Comparison of ENCODE assay signal across 26 cellular contexts in the genomic region with DNA sequence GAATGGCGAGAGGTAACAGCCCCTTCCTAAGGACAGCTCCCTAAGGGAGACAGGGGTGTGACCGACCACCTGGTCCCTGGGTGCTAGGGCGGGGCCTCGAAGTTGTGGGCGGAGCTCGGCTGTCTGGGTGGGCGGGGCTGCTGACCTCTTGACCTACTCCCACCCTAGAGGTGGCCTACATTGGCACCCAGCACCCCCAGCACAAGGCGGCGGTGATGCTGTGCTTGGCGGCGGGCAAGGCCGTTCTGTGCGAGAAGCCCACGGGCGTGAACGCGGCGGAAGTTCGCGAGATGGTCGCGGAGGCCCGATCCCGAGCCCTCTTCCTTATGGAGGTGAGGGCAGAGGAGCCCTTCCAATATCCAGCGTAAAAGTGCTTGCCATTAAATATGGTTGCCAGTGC. TPM values are rescaled to one million over a fixed set of nuclear protein-coding genes. Genes with fewer than 3 reads are reported as not detected.
DNase-seq lines count a peak whose midpoint lies in the region; ATAC-seq, FAIRE-seq and TF ChIP-seq lines count a peak whose summit lies in the region.
"Had no signal": no experiment of that assay in that cellular context is flagged by ENCODE, and none has a peak within 500 bp of the region (broad histone marks: within the 10 kb centered on the region; RNA-seq: fewer than 3 reads in every experiment).

No MANE protein-coding gene starts in this region.

- ATAC-seq in GM21423 (IDR thresholded peaks at IDR 0.05; ENCODE audit: unreplicated experiment) (no peak), HG03108 (IDR thresholded peaks at IDR 0.05; ENCODE audit: unreplicated experiment) (no peak)
- ATAC-seq: A549, GM12878, GM23338 had no signal

- POLR2A ChIA-PET in HEK293 (lab: Yijun Ruan, JAX) = interaction anchor here (0.7 kb wide), 2 partner anchors 99 to 640 kb away, joined by 3 read pairs; no protein-coding TSS in a partner anchor

- H2AFZ ChIP-seq in osteoblast (ENCODE audit: low read length) = no peak overlapping the region
- H2AFZ ChIP-seq: GM23338 had no signal

- intact Hi-C loops in kidney (cut with DNase I) = no loop called here

- H3K27me3 ChIP-seq in osteoblast (ENCODE audit: insufficient read depth, low read length) = peaks cover 4% of the 10 kb centered on the region

- H3K4me1 ChIP-seq in HEK293 (ENCODE audit: control insufficient read depth, insufficient read depth, low read length) = peaks cover 3% of the 10 kb centered on the region; the same call in 1 of the 2 replicates
- H3K4me1 ChIP-seq in kidney (ENCODE audit: control insufficient read depth in 1 of 2, insufficient read depth in 1 of 2, low read depth in 1 of 2, low read length in 2 of 2) = peaks cover 0 to 5% of the 10 kb centered on the region in 2 donors
- no peaks in the 10 kb centered on the region for H3K4me1 ChIP-seq in osteoblast (ENCODE audit: insufficient read depth, low read length)
- H3K4me1 ChIP-seq: BE2C had no signal

- CTCF ChIA-PET in HEK293 (lab: Yijun Ruan, JAX) = interaction anchor here (0.5 to 1.0 kb wide), 3 partner anchors 93 to 606 kb away, joined by 3 to 4 read pairs (median 3); no protein-coding TSS in a partner anchor

- H3K4me3 ChIP-seq in HEK293 (ENCODE audit: low read depth, low read length) (no peak overlapping the region), kidney (ENCODE audit: low read length in 2 of 2) (no peak overlapping the region), osteoblast (ENCODE audit: insufficient read depth, low read length) (no peak overlapping the region)
- H3K4me3 ChIP-seq: A549; BLaER1 treated with 17β-estradiol and CSF1 and Interleukin-3, amounts not matched to agents 10 nM and 100 nM; GM12878; GM23338; HAP-1 had no signal

- H3K9ac ChIP-seq in kidney (ENCODE audit: low read length in 2 of 2) = no peak overlapping the region
- H3K9ac ChIP-seq: BLaER1 treated with 17β-estradiol and CSF1 and Interleukin-3, amounts not matched to agents 10 nM and 100 nM had no signal

- no peak overlapping the region for H3K27ac ChIP-seq in HEK293 (ENCODE audit: extremely low read depth, low read depth, low read length)
- no peak overlapping the region for H3K27ac ChIP-seq in kidney (ENCODE audit: low read depth in 2 of 2, low read length in 2 of 2)
- no peak overlapping the region for H3K27ac ChIP-seq in osteoblast (ENCODE audit: low read depth, low read length)
- H3K27ac ChIP-seq: A549; BLaER1 treated with 17β-estradiol and CSF1 and Interleukin-3, amounts not matched to agents 10 nM and 100 nM had no signal

- H4K20me1 ChIP-seq in osteoblast (ENCODE audit: insufficient read depth, low read length) = no peaks in the 10 kb centered on the region
- H4K20me1 ChIP-seq: BLaER1 treated with 17β-estradiol and CSF1 and Interleukin-3, amounts not matched to agents 10 nM and 100 nM had no signal

- DNase-seq in GM13977 (ENCODE audit: low spot score) (peak; percentile 13), kidney (peak; percentile 75), osteoblast (ENCODE audit: insufficient read length, low spot score, missing footprints) (peak; percentile 23), middle frontal gyrus (ENCODE audit: extremely low spot score, low spot score) (no peak)
- DNase-seq: 8988T; ACHN; AML-193; BE2C; CD4-positive, alpha-beta T cell; CD8-positive, alpha-beta memory T cell; DMS 273 treated with DMSO at 0.1 percent for 48 hours; DMS79; EL; GDM1 had no signal

- H3K4me2 ChIP-seq in osteoblast (ENCODE audit: insufficient read depth, low read length) = no peak overlapping the region
- H3K4me2 ChIP-seq: A549; BLaER1 treated with 17β-estradiol and CSF1 and Interleukin-3, amounts not matched to agents 10 nM and 100 nM; GM23338 had no signal

- FAIRE-seq in kidney (lab: Jason Lieb, UNC) = no peak
- FAIRE-seq: A549, D721Med, GM12878, GM18507 had no signal

- TF ChIP-seq CTCF in GM13977 (IDR thresholded peaks at IDR 0.05; ENCODE audit: extremely low read depth, insufficient read depth, missing control alignments) (no peak), HEK293 (tag by site-specific recombination; IDR thresholded peaks at IDR 0.05) (no peak), kidney (IDR thresholded peaks at IDR 0.05; ENCODE audit: borderline replicate concordance, extremely low read depth, insufficient read depth) (no peak), osteoblast (IDR thresholded peaks at IDR 0.05; ENCODE audit: extremely low read depth, low read depth, low read length) (no peak)

- H3K79me2 ChIP-seq in osteoblast (ENCODE audit: insufficient read depth, low read length) = no peaks in the 10 kb centered on the region

- H3K36me3 ChIP-seq in HEK293 (ENCODE audit: control insufficient read depth in 2 of 2, insufficient read depth in 1 of 2, low read length in 2 of 2) = peaks cover 0 to 8% of the 10 kb centered on the region in 2 experiments; a peak in 2 of 3 replicates
- H3K36me3 ChIP-seq in kidney (ENCODE audit: control insufficient read depth in 1 of 2, insufficient read depth in 2 of 2, low read length in 2 of 2) = no peaks in the 10 kb centered on the region
- H3K36me3 ChIP-seq in osteoblast (ENCODE audit: insufficient read depth, low read length) = no peaks in the 10 kb centered on the region
- H3K36me3 ChIP-seq: BE2C, HAP-1 had no signal

- in situ Hi-C loops in GM13977 (cut with MboI; ENCODE audit: low pct_unique_long_range_greater_than_20kb, low sequenced_read_pairs, unreplicated experiment) = no loop called here

- H3K9me3 ChIP-seq in HEK293 (ENCODE audit: control insufficient read depth, insufficient read depth, low read depth, low read length) (no peaks in the 10 kb centered on the region; the same call in 1 of the 2 replicates), kidney (ENCODE audit: control insufficient read depth in 1 of 2, low read length in 2 of 2) (peaks cover 0 to under 1% of the 10 kb centered on the region in 2 donors), osteoblast (ENCODE audit: low read depth, low read length) (peaks cover under 1% of the 10 kb centered on the region)
- H3K9me3 ChIP-seq: BE2C, HAP-1 had no signal

TF ChIP-seq in HEK293, 187 proteins besides CTCF, POLR2A, EP300 and RAD21:
- TF ChIP-seq PRDM2 (tag by site-specific recombination; IDR thresholded peaks at IDR 0.05; ENCODE audit: borderline replicate concordance) (no peak), KLF1 (tag by site-specific recombination; IDR thresholded peaks at IDR 0.05) (peak; percentile 37; the same call in 1 of the 2 replicates), KLF8 (tag by site-specific recombination; IDR thresholded peaks at IDR 0.05) (peak; percentile 26; the same call in 1 of the 2 replicates), MYNN (tag by site-specific recombination; IDR thresholded peaks at IDR 0.05; ENCODE audit: borderline replicate concordance) (no peak)

RNA-seq across cellular contexts. Expression of gene DHDH, which starts 2.4 kb away (rescaled TPM):
- 0.60 TPM for total RNA-seq in kidney
- 26.3 TPM for polyA plus RNA-seq in kidney (ENCODE audit: insufficient read depth, low read depth, low replicate concordance)
- 0.29 and 0.36 TPM in 2 replicates for total RNA-seq in osteoblast
- total RNA-seq: GM12878 had no signal

RNA-seq across cellular contexts. Expression of gene BAX, which starts 18.8 kb away (rescaled TPM):
- total RNA-seq in kidney = 76.7 TPM
- 141 TPM for polyA plus RNA-seq in kidney (ENCODE audit: insufficient read depth, low read depth, low replicate concordance)
- total RNA-seq in osteoblast = 78.4 and 78.9 TPM in 2 replicates

RNA-seq across cellular contexts. Expression of gene FTL, which starts 29.2 kb away (rescaled TPM):
- 1,841 TPM for total RNA-seq in kidney
- 17,016 TPM for polyA plus RNA-seq in kidney (ENCODE audit: insufficient read depth, low read depth, low replicate concordance)
- 3,966 and 4,197 TPM in 2 replicates for total RNA-seq in osteoblast

RNA-seq across cellular contexts. Expression of gene NUCB1, which starts 35.8 kb away (rescaled TPM):
- total RNA-seq in kidney (265 TPM), osteoblast (242 and 300 TPM in 2 replicates)
- 503 TPM for polyA plus RNA-seq in kidney (ENCODE audit: insufficient read depth, low read depth, low replicate concordance)

RNA-seq across cellular contexts. Expression of gene TULP2, which starts 37.3 kb away (rescaled TPM):
- total RNA-seq in kidney (not detected), osteoblast (not detected in 2 replicates)
- not detected for polyA plus RNA-seq in kidney (ENCODE audit: insufficient read depth, low read depth, low replicate concordance)
- total RNA-seq: CD4-positive, alpha-beta T cell; CD8-positive, alpha-beta memory T cell; H4 had no signal
- polyA plus RNA-seq: A549; CD14-positive monocyte; CD8-positive, alpha-beta memory T cell had no signal
